In the genomic region with DNA sequence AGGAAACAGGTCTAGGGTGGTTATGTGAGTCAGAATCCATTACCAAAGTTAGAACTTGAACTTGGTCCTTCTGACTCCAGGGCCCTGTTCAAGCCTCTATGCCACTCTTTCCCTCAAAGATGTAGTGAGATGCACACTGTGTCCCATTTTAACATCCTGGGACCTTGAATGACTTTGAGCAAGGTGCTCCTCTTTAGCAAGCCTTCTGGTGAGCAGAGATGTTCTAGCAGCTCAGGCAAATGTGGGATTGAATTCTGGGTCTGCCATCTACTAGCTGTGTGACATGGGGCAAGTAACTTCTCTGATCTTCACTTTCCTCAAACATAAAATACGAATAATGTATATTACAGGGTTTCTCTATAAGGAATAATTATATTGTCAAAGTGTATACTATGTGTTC, we compare ENCODE assay signal across 26 cellular contexts.
"Had no signal": no experiment of that assay in that cellular context is flagged by ENCODE, and none has a peak within 500 bp of the region (broad histone marks: within the 10 kb centered on the region; RNA-seq: fewer than 3 reads in every experiment).

No MANE protein-coding gene starts in this region.

- H3K27ac ChIP-seq: stomach, suprapubic skin, testis, thoracic aorta, thyroid gland, tibial artery, tibial nerve, transverse colon, upper lobe of left lung, upper lobe of right lung, uterus, vagina had no signal

- H3K4me3 ChIP-seq: stomach, suprapubic skin, testis, thoracic aorta, thyroid gland, tibial artery, tibial nerve, transverse colon, upper lobe of left lung, upper lobe of right lung, uterus, vagina had no signal

- H3K9me3 ChIP-seq: stomach, suprapubic skin, testis, thoracic aorta, thyroid gland, tibial artery, tibial nerve, transverse colon, upper lobe of left lung, upper lobe of right lung, uterus, vagina had no signal

- H3K27me3 ChIP-seq: testis, thyroid gland, tibial nerve, transverse colon, upper lobe of left lung, uterus, vagina had no signal

- H3K36me3 ChIP-seq: stomach, suprapubic skin, thoracic aorta, thyroid gland, tibial artery, tibial nerve, transverse colon, upper lobe of left lung, upper lobe of right lung, uterus, vagina had no signal

- ATAC-seq: stimulated activated effector memory CD8-positive, alpha-beta T cell treated with anti-CD3 and anti-CD28 coated beads, Interleukin-12 subunit alpha, Interleukin-12 subunit beta, amount 100 ng/mL, for 72 hours; stimulated activated memory B cell treated with anti-CD40 and anti-IgM and Interleukin-4, amounts not matched to agents 10 μg/mL and 1 μg/mL and 100 μg/mL, for 72 hours; stimulated activated naive B cell treated with anti-CD40 and anti-IgM and Interleukin-4, amounts not matched to agents 10 μg/mL and 1 μg/mL and 100 μg/mL, for 72 hours; stimulated activated naive CD8-positive, alpha-beta T cell treated with anti-CD3 and anti-CD28 coated beads, Interleukin-15, amount 100 ng/mL, for 72 hours; stimulated activated naive CD8-positive, alpha-beta T cell treated with anti-CD3 and anti-CD28 coated beads, Interleukin-15, Interleukin-2, amounts not matched to agents 100 U/mL and 50 U/mL, for 24 hours; upper lobe of right lung had no signal

- DNase-seq: stimulated activated CD4-positive, alpha-beta T cell treated with anti-CD3 and anti-CD28 coated beads, Interleukin-2, amount 100 ng/mL, for 48 hours; stimulated activated CD4-positive, alpha-beta T cell treated with anti-CD3 and anti-CD28 coated beads, Interleukin-4, amount 100 ng/mL, for 1 hour; stimulated activated CD4-positive, alpha-beta T cell treated with anti-CD3 and anti-CD28 coated beads, Interleukin-4, amount 100 ng/mL, for 24 hours; stimulated activated CD4-positive, alpha-beta T cell treated with anti-CD3 and anti-CD28 coated beads, Interleukin-4, amount 100 ng/mL, for 4 hours; stimulated activated CD8-positive, alpha-beta memory T cell treated with anti-CD3 and anti-CD28 coated beads, Interleukin-4, amount 100 ng/mL, for 48 hours; stimulated activated naive B cell treated with anti-CD40 and anti-IgM and Interleukin-4, amounts not matched to agents 10 μg/mL and 1 μg/mL and 100 μg/mL, for 72 hours; stimulated activated naive CD4-positive, alpha-beta T cell; stimulated activated naive CD4-positive, alpha-beta T cell treated with Interleukin-2 at 50 U/mL for 16 hours; stimulated activated naive CD8-positive, alpha-beta T cell treated with anti-CD3 and anti-CD28 coated beads, Interleukin-15, amount 100 ng/mL, for 72 hours; stimulated activated naive CD8-positive, alpha-beta T cell treated with anti-CD3 and anti-CD28 coated beads, Interleukin-15, Interleukin-2, amounts not matched to agents 100 U/mL and 50 U/mL, for 24 hours; stomach; substantia nigra; testis; thyroid gland; tibial artery; transverse colon; trophoblast cell; upper lobe of left lung; upper lobe of right lung; uterus had no signal

- H3K4me1 ChIP-seq: stomach, suprapubic skin, testis, thyroid gland, tibial artery, tibial nerve, transverse colon, upper lobe of left lung, upper lobe of right lung, uterus, vagina had no signal
